In the genomic region with DNA sequence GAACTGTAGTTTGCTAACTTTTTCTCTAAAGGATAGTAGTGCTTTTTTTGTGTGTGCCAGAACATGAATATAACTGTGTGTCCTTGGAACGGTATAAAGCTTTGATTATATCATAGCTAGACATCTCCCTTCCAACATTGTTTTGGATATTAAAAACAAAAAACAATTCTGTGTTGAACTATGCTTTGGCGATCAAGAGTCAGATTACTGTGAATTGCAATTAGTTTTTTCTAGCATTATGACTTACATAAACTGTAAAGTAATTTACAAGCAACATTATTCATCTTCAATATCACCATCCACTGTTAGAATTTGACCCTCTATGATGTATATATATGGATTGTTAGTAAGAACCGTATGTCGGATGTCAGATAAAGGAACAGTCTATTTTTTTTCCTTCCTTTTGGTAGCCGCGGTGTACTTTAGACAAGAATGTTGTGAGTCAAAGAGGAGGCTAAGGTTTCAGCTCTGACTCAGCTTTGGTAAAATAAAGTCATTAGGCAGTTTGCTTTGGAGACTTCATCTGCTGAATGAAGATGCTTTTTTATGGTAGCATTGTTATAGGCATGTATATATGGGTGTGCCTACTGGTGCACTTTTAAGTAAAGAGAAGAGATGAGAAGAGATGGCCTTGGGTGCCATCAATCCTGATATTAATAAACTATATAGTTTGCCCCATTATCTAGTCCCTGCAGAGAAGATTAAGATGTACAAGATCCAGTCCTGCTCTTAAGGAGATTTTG, we compare ENCODE assay signal across 12 cellular contexts.
A peak's percentile ranks its signal among the peaks of the same experiment; 100 is the strongest.
DNase-seq lines count a peak whose midpoint lies in the region; ATAC-seq and TF ChIP-seq lines count a peak whose summit lies in the region.
"Had no signal": no experiment of that assay in that cellular context is flagged by ENCODE, and none has a peak within 500 bp of the region (broad histone marks: within the 10 kb centered on the region; RNA-seq: fewer than 3 reads in every experiment).

No MANE protein-coding gene starts in this region.

- H3K56ac ChIP-seq in mesendoderm (ENCODE audit: low read length): no peak overlapping the region

- H4K5ac ChIP-seq in mesendoderm (ENCODE audit: low read length): no peak overlapping the region

- H3K23ac ChIP-seq in mesendoderm (ENCODE audit: low read length): no peak overlapping the region

- no peak overlapping the region for H3K4ac ChIP-seq in mesendoderm (ENCODE audit: low read depth, low read length)

- no peak overlapping the region for H2BK15ac ChIP-seq in mesendoderm (replicated peaks; ENCODE audit: low read depth)

- no peaks in the 10 kb centered on the region for H3K9me3 Mint-ChIP-seq in CD4-positive, alpha-beta T cell
- H3K9me3 Mint-ChIP-seq: T-helper 1 cell treated with Interleukin-12 subunit alpha and Interleukin-12 subunit beta and Interleukin-4 antibody, amounts not matched to agents 30 μg/mL and 1 μg/mL, for 36 hours had no signal

- intact Hi-C loops in prostate gland (cut with DNase I) (no loop called here), dorsolateral prefrontal cortex (cut with DNase I) (no loop called here)
- intact Hi-C loops in CD4-positive, alpha-beta T cell (cut with DNase I, micrococcal nuclease): no loop called here

- H3K79me2 ChIP-seq in fibroblast of lung (ENCODE audit: control insufficient read depth, insufficient read depth, low read length): no peaks in the 10 kb centered on the region
- no peaks in the 10 kb centered on the region for H3K79me2 ChIP-seq in mesendoderm (ENCODE audit: control insufficient read depth, insufficient read depth, low read length)

- POLR2A ChIA-PET in RWPE1 (lab: Yijun Ruan, JAX; ENCODE audit: low non-redundant PET): no interaction called here
- POLR2A ChIA-PET in CD4-positive, alpha-beta T cell (lab: Charles Lee): no interaction called here

- H3K4me2 ChIP-seq in fibroblast of lung (ENCODE audit: extremely low read depth, insufficient read depth, low read length) (peak overlapping the region; percentile 7), mesendoderm (ENCODE audit: low read length) (no peak overlapping the region)

- 35% methylated on average over 6 of the region's 6 CpGs for WGBS in prostate gland
- WGBS in mesendoderm (ENCODE audit: extremely low coverage, insufficient coverage, low lambda C conversion rate): no CpG with 5 or more reads among the region's 6 CpGs

- no peak overlapping the region for H3K27ac ChIP-seq in RWPE1
- H3K27ac ChIP-seq in fibroblast of lung (ENCODE audit: insufficient read depth, low read length): peak overlapping the region; percentile 40
- H3K27ac ChIP-seq in prostate gland: peak overlapping the region; percentile 32 to 38
- H3K27ac ChIP-seq in mesendoderm (ENCODE audit: low read depth, low read length): no peak overlapping the region
- H3K27ac ChIP-seq in CD4-positive, alpha-beta T cell (ENCODE audit: low read depth, low read length): no peak overlapping the region
- no peak overlapping the region for H3K27ac ChIP-seq in dorsolateral prefrontal cortex

- no peak for ATAC-seq in HG03571 (IDR thresholded peaks at IDR 0.05; ENCODE audit: unreplicated experiment)
- no peak for ATAC-seq in CD4-positive, alpha-beta T cell (ENCODE audit: poor library complexity)

- peaks cover 26% of the 10 kb centered on the region for H3K27me3 Mint-ChIP-seq in CD4-positive, alpha-beta T cell

- no peak for TF ChIP-seq CTCF in RWPE1 (conservative IDR thresholded peaks at IDR 0.05; ENCODE audit: low read depth)
- no peak for TF ChIP-seq CTCF in fibroblast of lung (conservative IDR thresholded peaks at IDR 0.05 in 1 of 2, IDR thresholded peaks at IDR 0.05 in 1 of 2; ENCODE audit: low read depth in 1 of 2, low read length in 2 of 2)
- TF ChIP-seq CTCF in prostate gland (IDR thresholded peaks at IDR 0.05): no peak
- TF ChIP-seq CTCF in CD4-positive, alpha-beta T cell (IDR thresholded peaks at IDR 0.05): no peak
- no peak for TF ChIP-seq CTCF in dorsolateral prefrontal cortex (IDR thresholded peaks at IDR 0.05 in 54 of 56, conservative IDR thresholded peaks at IDR 0.05 in 2 of 56; ENCODE audit: low read depth in 1 of 56, partially characterized antibody in 56 of 56)

- H4K20me1 ChIP-seq in fibroblast of lung (ENCODE audit: control insufficient read depth, extremely low read depth, insufficient read depth, low read length): no peaks in the 10 kb centered on the region

- H3K27ac Mint-ChIP-seq in CD4-positive, alpha-beta T cell: no peak overlapping the region
- H3K27ac Mint-ChIP-seq: T-helper 1 cell treated with Interleukin-12 subunit alpha and Interleukin-12 subunit beta and Interleukin-4 antibody, amounts not matched to agents 30 μg/mL and 1 μg/mL, for 36 hours had no signal

- no peaks in the 10 kb centered on the region for H3K27me3 ChIP-seq in fibroblast of lung (ENCODE audit: control insufficient read depth, insufficient read depth, low read length)
- no peaks in the 10 kb centered on the region for H3K27me3 ChIP-seq in prostate gland (replicated peaks; ENCODE audit: insufficient read depth)
- no peaks in the 10 kb centered on the region for H3K27me3 ChIP-seq in mesendoderm (ENCODE audit: insufficient read depth, low read length, poor library complexity)
- peaks cover 13% of the 10 kb centered on the region for H3K27me3 ChIP-seq in CD4-positive, alpha-beta T cell (ENCODE audit: control insufficient read depth, insufficient read depth, low read length)
- H3K27me3 ChIP-seq in dorsolateral prefrontal cortex: peaks cover 0 to 2% (median 0%) of the 10 kb centered on the region in 45 donors

- no peaks in the 10 kb centered on the region for H3K4me1 Mint-ChIP-seq in CD4-positive, alpha-beta T cell (ENCODE audit: low read depth)

- H2AK5ac ChIP-seq in mesendoderm (ENCODE audit: low read length): no peak overlapping the region

- no peak for TF ChIP-seq POLR2A in prostate gland (IDR thresholded peaks at IDR 0.05)

- H3K36me3 Mint-ChIP-seq in CD4-positive, alpha-beta T cell (ENCODE audit: low read depth): no peaks in the 10 kb centered on the region

- no peak overlapping the region for H3K4me3 ChIP-seq in fibroblast of lung (replicated peaks in 1 of 4; ENCODE audit: control extremely low read depth in 1 of 4, insufficient read depth in 1 of 4, low read depth in 3 of 4, low read length in 4 of 4)
- H3K4me3 ChIP-seq in prostate gland: no peak overlapping the region
- H3K4me3 ChIP-seq in mesendoderm (ENCODE audit: low read length): no peak overlapping the region
- no peak overlapping the region for H3K4me3 ChIP-seq in dorsolateral prefrontal cortex

- DNase-seq in GM03348 (ENCODE audit: low spot score): peak; percentile 62
- DNase-seq in RWPE1 (ENCODE audit: low spot score): peak; percentile 66
- DNase-seq in fibroblast of lung (ENCODE audit: low read depth in 2 of 2): peak; percentile 89 to 94
- DNase-seq in prostate gland (ENCODE audit: low spot score): no peak
- no peak for DNase-seq in mesendoderm
- no peak for DNase-seq in CD4-positive, alpha-beta T cell
- no peak for DNase-seq in dorsolateral prefrontal cortex
- DNase-seq: activated effector memory CD4-positive, alpha-beta T cell treated with Interleukin-2 at 50 U/mL for 16 hours; NCI-H187; posterior cingulate gyrus had no signal

- no peak overlapping the region for H3K4me3 Mint-ChIP-seq in CD4-positive, alpha-beta T cell
- H3K4me3 Mint-ChIP-seq: T-helper 1 cell treated with Interleukin-12 subunit alpha and Interleukin-12 subunit beta and Interleukin-4 antibody, amounts not matched to agents 30 μg/mL and 1 μg/mL, for 36 hours had no signal

- H2AFZ ChIP-seq in fibroblast of lung (ENCODE audit: low read length): no peak overlapping the region

- CTCF ChIA-PET in RWPE1 (lab: Yijun Ruan, JAX): interaction anchor here (0.6 to 1.3 kb wide), 2 partner anchors 10 to 12 kb away, joined by 5 to 8 read pairs; no protein-coding TSS in a partner anchor
- CTCF ChIA-PET in CD4-positive, alpha-beta T cell (lab: Charles Lee): no interaction called here

- no peaks in the 10 kb centered on the region for H3K79me1 ChIP-seq in mesendoderm (ENCODE audit: low read length)

- H3K18ac ChIP-seq in mesendoderm (ENCODE audit: low read length): no peak overlapping the region

- no peak overlapping the region for H2BK5ac ChIP-seq in mesendoderm (ENCODE audit: low read length)

- no peak overlapping the region for H4K8ac ChIP-seq in mesendoderm (ENCODE audit: low read depth, low read length)

- H3K36me3 ChIP-seq in fibroblast of lung (ENCODE audit: control insufficient read depth, insufficient read depth, low read length) (no peaks in the 10 kb centered on the region), prostate gland (no peaks in the 10 kb centered on the region), mesendoderm (ENCODE audit: control insufficient read depth, insufficient read depth, low read length) (no peaks in the 10 kb centered on the region)

- H2BK120ac ChIP-seq in mesendoderm (ENCODE audit: low read depth, low read length): no peak overlapping the region

- H3K9me3 ChIP-seq in fibroblast of lung (ENCODE audit: control insufficient read depth, insufficient read depth, low read depth, low read length): no peaks in the 10 kb centered on the region
- H3K9me3 ChIP-seq in prostate gland: no peaks in the 10 kb centered on the region
- no peaks in the 10 kb centered on the region for H3K9me3 ChIP-seq in CD4-positive, alpha-beta T cell (ENCODE audit: control insufficient read depth, low read length)

- peaks cover 4% of the 10 kb centered on the region for H3K4me1 ChIP-seq in fibroblast of lung (ENCODE audit: control insufficient read depth, extremely low read depth, insufficient read depth, low read length)
- no peaks in the 10 kb centered on the region for H3K4me1 ChIP-seq in prostate gland (replicated peaks)
- H3K4me1 ChIP-seq in mesendoderm (ENCODE audit: control insufficient read depth, low read depth, low read length): peaks cover 2% of the 10 kb centered on the region

- H3K9ac ChIP-seq in fibroblast of lung (ENCODE audit: insufficient read depth, low read length) (no peak overlapping the region), mesendoderm (ENCODE audit: low read length) (no peak overlapping the region)

Comparison
In these comparisons a context has a peak if more than half of its experiments do, and no peak if none do; other contexts are left out.
1. DNase-seq: peak in GM03348 (single experiment), RWPE1 (single experiment) and fibroblast of lung (2 of 2); none in prostate gland (single experiment), mesendoderm (single experiment), CD4-positive, alpha-beta T cell (0 of 10) and dorsolateral prefrontal cortex (0 of 10).
2. H3K27ac ChIP-seq: peak in fibroblast of lung (single experiment) and prostate gland (2 of 2); none in RWPE1 (single experiment), mesendoderm (single experiment), CD4-positive, alpha-beta T cell (single experiment) and dorsolateral prefrontal cortex (0 of 59).